ENCODE assay signal across 8 cellular contexts in genomic region chr11:130897262-130898182, GRCh38. TPM values are rescaled to one million over a fixed set of nuclear protein-coding genes. Genes with fewer than 3 reads are reported as not detected.
DNase-seq lines count a peak whose midpoint lies in the region; ATAC-seq and TF ChIP-seq lines count a peak whose summit lies in the region.

No MANE protein-coding gene starts in this region.

- H3K4me3 ChIP-seq in lower lobe of right lung (peak overlapping the region; percentile 2), thoracic aorta (peak overlapping the region; percentile 52)

- DNase-seq in NCI-H2227 (lab: John Stamatoyannopoulos, UW; ENCODE audit: unreplicated experiment) (peak; percentile 27), lower lobe of right lung (peak; percentile 65), thoracic aorta (ENCODE audit: low spot score) (peak; percentile 92), NCI-H1092 (lab: John Stamatoyannopoulos, UW) (no peak), HUDEP-2 (lab: John Stamatoyannopoulos, UW; ENCODE audit: unreplicated experiment in 76 of 76) (no peak), GM20000 (ENCODE audit: low spot score) (no peak)

- intact Hi-C loops in lower lobe of right lung (cut with DNase I) = no loop called here

- no peaks in the 10 kb centered on the region for H3K9me3 ChIP-seq in lower lobe of right lung
- H3K9me3 ChIP-seq in thoracic aorta = no peaks in the 10 kb centered on the region

- no peaks in the 10 kb centered on the region for H3K9me3 Mint-ChIP-seq in stimulated activated memory B cell treated with anti-CD40 and anti-IgM and Interleukin-4, amounts not matched to agents 10 μg/mL and 1 μg/mL and 100 μg/mL, for 72 hours

- no peaks in the 10 kb centered on the region for H3K27me3 Mint-ChIP-seq in stimulated activated memory B cell treated with anti-CD40 and anti-IgM and Interleukin-4, amounts not matched to agents 10 μg/mL and 1 μg/mL and 100 μg/mL, for 72 hours

- H3K4me1 ChIP-seq in lower lobe of right lung = peaks cover 20% of the 10 kb centered on the region
- peaks cover 15 to 62% of the 10 kb centered on the region in 2 donors for H3K4me1 ChIP-seq in thoracic aorta (ENCODE audit: control insufficient read depth in 1 of 2, low read depth in 2 of 2)

- no peak overlapping the region for H3K27ac Mint-ChIP-seq in stimulated activated memory B cell treated with anti-CD40 and anti-IgM and Interleukin-4, amounts not matched to agents 10 μg/mL and 1 μg/mL and 100 μg/mL, for 72 hours

- TF ChIP-seq CTCF in lower lobe of right lung (IDR thresholded peaks at IDR 0.05) (no peak), thoracic aorta (IDR thresholded peaks at IDR 0.05) (no peak), GM20000 (IDR thresholded peaks at IDR 0.05; ENCODE audit: extremely low read depth, missing control alignments) (no peak)

- peaks cover 75% of the 10 kb centered on the region for H3K36me3 Mint-ChIP-seq in stimulated activated memory B cell treated with anti-CD40 and anti-IgM and Interleukin-4, amounts not matched to agents 10 μg/mL and 1 μg/mL and 100 μg/mL, for 72 hours

- H3K27me3 ChIP-seq in lower lobe of right lung (ENCODE audit: low read depth) (no peaks in the 10 kb centered on the region), thoracic aorta (replicated peaks; ENCODE audit: insufficient read depth) (no peaks in the 10 kb centered on the region)

- peaks cover 6% of the 10 kb centered on the region for H3K4me1 Mint-ChIP-seq in stimulated activated memory B cell treated with anti-CD40 and anti-IgM and Interleukin-4, amounts not matched to agents 10 μg/mL and 1 μg/mL and 100 μg/mL, for 72 hours

- no peak overlapping the region for H3K4me3 Mint-ChIP-seq in stimulated activated memory B cell treated with anti-CD40 and anti-IgM and Interleukin-4, amounts not matched to agents 10 μg/mL and 1 μg/mL and 100 μg/mL, for 72 hours

- ATAC-seq in lower lobe of right lung (peak; percentile 91 to 92), thoracic aorta (ENCODE audit: insufficient number of reproducible peaks, low FRiP score, low read depth) (peak; percentile 86)
- ATAC-seq in stimulated activated memory B cell treated with anti-CD40 and anti-IgM and Interleukin-4, amounts not matched to agents 10 μg/mL and 1 μg/mL and 100 μg/mL, for 72 hours = no peak

- H3K36me3 ChIP-seq in lower lobe of right lung (peaks cover 98% of the 10 kb centered on the region), thoracic aorta (peaks cover 36% of the 10 kb centered on the region)

- H3K27ac ChIP-seq in cingulate gyrus (ENCODE audit: low read depth, low read length) (peak overlapping the region; percentile 83), lower lobe of right lung (peak overlapping the region; percentile 59), thoracic aorta (peak overlapping the region; percentile 87 to 89)

RNA-seq across cellular contexts. Expression of gene SNX19, which starts 18.8 kb away (rescaled TPM):
- total RNA-seq in lower lobe of right lung (67.4 TPM), thoracic aorta (100 to 1,000 TPM; 102 to 126 TPM)

Comparison
In these comparisons a context has a peak if more than half of its experiments do, and no peak if none do; other contexts are left out.
1. DNase-seq: peak in NCI-H2227 (single experiment), lower lobe of right lung (single experiment) and thoracic aorta (single experiment); none in NCI-H1092 (single experiment), HUDEP-2 (0 of 76) and GM20000 (single experiment).
2. Peak in every context shown above with its lines, with median percentiles within 50 percentile points of each other: H3K27ac ChIP-seq.